In the genomic region with DNA sequence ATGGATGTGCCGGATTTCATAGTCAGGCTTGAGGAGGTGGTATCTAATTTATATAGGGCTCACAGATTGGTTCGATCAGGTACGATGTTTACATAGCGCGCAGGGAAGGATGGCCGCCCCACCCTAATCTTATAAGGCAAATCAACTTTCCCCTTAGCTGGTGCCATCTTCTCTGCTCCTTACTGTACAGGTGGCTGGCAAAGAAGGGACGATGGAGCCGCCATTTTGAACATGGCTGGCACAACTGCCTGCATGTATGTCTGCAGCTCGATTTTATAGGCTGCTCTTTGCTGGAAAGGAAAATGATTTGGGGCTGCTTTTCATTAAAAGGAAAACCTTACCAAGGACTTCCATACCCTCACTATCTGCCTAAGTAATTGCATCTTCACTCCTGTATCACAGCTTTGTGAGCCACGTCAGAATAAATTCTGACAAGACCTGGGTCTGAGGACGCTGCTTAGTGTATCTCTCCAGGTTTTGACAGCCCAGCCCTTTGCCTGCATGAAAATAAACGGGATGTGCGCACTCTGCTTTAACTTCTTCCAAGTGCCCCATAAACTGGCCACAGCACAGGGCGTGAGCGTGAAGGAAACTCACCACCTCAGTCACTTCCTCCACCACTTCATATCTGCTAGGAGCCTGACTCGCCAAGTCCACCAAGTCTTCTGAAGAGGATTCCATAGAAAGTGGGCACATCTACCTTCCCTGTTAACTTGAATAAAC, we compare ENCODE assay signal across 18 cellular contexts.
DNase-seq lines count a peak whose midpoint lies in the region; ATAC-seq and TF ChIP-seq lines count a peak whose summit lies in the region.
"Had no signal": no experiment of that assay in that cellular context is flagged by ENCODE, and none has a peak within 500 bp of the region (broad histone marks: within the 10 kb centered on the region; RNA-seq: fewer than 3 reads in every experiment).

No MANE protein-coding gene starts in this region.

- H3K4me1 ChIP-seq in PC-3 (ENCODE audit: insufficient read depth, low read length), result peaks cover 70% of the 10 kb centered on the region

- H3K27ac ChIP-seq in PC-3 (ENCODE audit: low read length), result peak overlapping the region; percentile 86
- H3K27ac ChIP-seq: KMS-11, right lobe of liver had no signal

- H2AFZ ChIP-seq in PC-3 (ENCODE audit: low read length), result no peak overlapping the region; the same call in 1 of the 2 replicates

- H3K36me3 ChIP-seq in PC-3 (ENCODE audit: low read depth, low read length), result no peaks in the 10 kb centered on the region
- H3K36me3 ChIP-seq in H7 (replicated peaks; ENCODE audit: control insufficient read depth, insufficient read depth, low read length), result no peaks in the 10 kb centered on the region
- H3K36me3 ChIP-seq: right lobe of liver had no signal

- H3K27me3 ChIP-seq in PC-3 (ENCODE audit: low read length) (no peaks in the 10 kb centered on the region), H7 (ENCODE audit: control insufficient read depth, insufficient read depth, low read length) (no peaks in the 10 kb centered on the region)
- H3K27me3 ChIP-seq: dorsolateral prefrontal cortex, right lobe of liver had no signal

- no peaks in the 10 kb centered on the region for H4K20me1 ChIP-seq in PC-3 (ENCODE audit: low read length)

- H3K4me3 ChIP-seq in PC-3 (ENCODE audit: low read length) (no peak overlapping the region), H7 (ENCODE audit: insufficient read depth, low read depth, low read length) (no peak overlapping the region)
- H3K4me3 ChIP-seq: dorsolateral prefrontal cortex, lung, right lobe of liver had no signal

- H3K4me2 ChIP-seq in PC-3 (ENCODE audit: low read length), result peak overlapping the region; percentile 57
- H3K4me2 ChIP-seq: KMS-11 had no signal

- no TSS peak for BruUV-seq in PC-3 (replicated peaks; lab: Mats Ljungman, UMichigan)

- CTCF ChIA-PET in PC-3 (lab: Charles Lee), result no interaction called here

- POLR2A ChIA-PET in PC-3 (lab: Charles Lee; ENCODE audit: unreplicated experiment), result no interaction called here

- no peaks in the 10 kb centered on the region for H3K9me2 ChIP-seq in PC-3 (replicated peaks; ENCODE audit: low read length)

- no peaks in the 10 kb centered on the region for H3F3A ChIP-seq in PC-3 (ENCODE audit: low read length, unreplicated experiment)

- ATAC-seq in PC-3 (no peak), HG02610 (IDR thresholded peaks at IDR 0.05; ENCODE audit: unreplicated experiment) (no peak)
- ATAC-seq: activated CD8-positive, alpha-beta T cell treated with anti-CD3 and anti-CD28 coated beads, Interleukin-2, amount 10 ng/mL, durations not matched to agents 7 days and 5 days; stimulated activated memory B cell treated with anti-CD40 and anti-IgM and Interleukin-4, amounts not matched to agents 10 μg/mL and 1 μg/mL and 100 μg/mL, for 72 hours had no signal

- no peaks in the 10 kb centered on the region for H3K79me2 ChIP-seq in PC-3 (ENCODE audit: low read length)

- intact Hi-C loops in PC-3 (cut with micrococcal nuclease) (loop anchor here (5.0 kb wide), 2 partner anchors 52 to 182 kb away; no protein-coding TSS in a partner anchor), CD14-positive monocyte (cut with micrococcal nuclease) (loop anchor here in 1 of 2 donors (5.0 kb wide), 1 partner anchor 43 kb away; no protein-coding TSS in a partner anchor)

- peak; percentile 65 for DNase-seq in CD1c-positive myeloid dendritic cell (ENCODE audit: extremely low spot score)
- DNase-seq in PC-3, result peak; percentile 22
- DNase-seq in chondrocyte (ENCODE audit: low spot score), result no peak
- DNase-seq in osteocyte (ENCODE audit: extremely low spot score, unreplicated experiment), result no peak
- no peak for DNase-seq in iPS-NIHi7 (ENCODE audit: extremely low spot score)
- DNase-seq in CD14-positive monocyte (ENCODE audit: low spot score), result no peak
- no peak for DNase-seq in H7
- DNase-seq: activated CD8-positive, alpha-beta T cell treated with anti-CD3 and anti-CD28 coated beads, Interleukin-2, amount 10 ng/mL, durations not matched to agents 7 days and 5 days; AML-193; NCI-H2029; NCI-H82; right lobe of liver had no signal

- peak overlapping the region; percentile 60 for H3K9ac ChIP-seq in PC-3 (ENCODE audit: low read length)
- H3K9ac ChIP-seq: KMS-11 had no signal

- H3K27ac Mint-ChIP-seq in chondrocyte (ENCODE audit: unreplicated experiment) (peak overlapping the region; percentile 90), osteocyte (ENCODE audit: unreplicated experiment) (peak overlapping the region; percentile 86), CD14-positive monocyte (peak overlapping the region in 2 of 7 donors; percentile 2 to 41)
- H3K27ac Mint-ChIP-seq: activated CD8-positive, alpha-beta T cell treated with anti-CD3 and anti-CD28 coated beads, Interleukin-2, amount 10 ng/mL, durations not matched to agents 7 days and 5 days; activated T-helper 2 cell treated with anti-CD3 and anti-CD28 coated beads, Interferon-gamma antibody, Interleukin-2, Interleukin-4, amounts not matched to agents 10 μg/mL and 5 μg/mL and 100 μg/mL, durations not matched to agents 14 hours and 24 hours and 36 hours; stimulated activated memory B cell treated with anti-CD40 and anti-IgM and Interleukin-4, amounts not matched to agents 10 μg/mL and 1 μg/mL and 100 μg/mL, for 72 hours had no signal

- H3K4me3 Mint-ChIP-seq in chondrocyte (ENCODE audit: unreplicated experiment) (no peak overlapping the region), osteocyte (ENCODE audit: unreplicated experiment) (no peak overlapping the region), CD14-positive monocyte (no peak overlapping the region)
- H3K4me3 Mint-ChIP-seq: activated CD8-positive, alpha-beta T cell treated with anti-CD3 and anti-CD28 coated beads, Interleukin-2, amount 10 ng/mL, durations not matched to agents 7 days and 5 days; stimulated activated memory B cell treated with anti-CD40 and anti-IgM and Interleukin-4, amounts not matched to agents 10 μg/mL and 1 μg/mL and 100 μg/mL, for 72 hours had no signal

- no peak for TF ChIP-seq CTCF in PC-3 (conservative IDR thresholded peaks at IDR 0.05; ENCODE audit: low read depth, low read length)
- TF ChIP-seq CTCF in chondrocyte (IDR thresholded peaks at IDR 0.05), result no peak
- no peak for TF ChIP-seq CTCF in osteocyte (IDR thresholded peaks at IDR 0.05)
- TF ChIP-seq CTCF in CD14-positive monocyte (IDR thresholded peaks at IDR 0.05), result no peak

- H3K27me3 Mint-ChIP-seq in chondrocyte (ENCODE audit: low read depth), result no peaks in the 10 kb centered on the region
- no peaks in the 10 kb centered on the region for H3K27me3 Mint-ChIP-seq in osteocyte (ENCODE audit: unreplicated experiment)
- H3K27me3 Mint-ChIP-seq in CD14-positive monocyte (ENCODE audit: low read depth in 3 of 3), result peaks cover 1 to 5% (median 4%) of the 10 kb centered on the region in 3 donors

- no peaks in the 10 kb centered on the region for H3K9me3 ChIP-seq in PC-3 (ENCODE audit: low read length)
- H3K9me3 ChIP-seq: right lobe of liver had no signal

- H3K4me1 Mint-ChIP-seq in chondrocyte (ENCODE audit: low read depth) (peaks cover 64% of the 10 kb centered on the region), osteocyte (ENCODE audit: unreplicated experiment) (peaks cover 54% of the 10 kb centered on the region), CD14-positive monocyte (peaks cover 33% of the 10 kb centered on the region)

- H3K9me3 Mint-ChIP-seq in chondrocyte (ENCODE audit: low read depth), result no peaks in the 10 kb centered on the region
- no peaks in the 10 kb centered on the region for H3K9me3 Mint-ChIP-seq in osteocyte (ENCODE audit: unreplicated experiment)
- peaks cover 0 to 5% (median 0%) of the 10 kb centered on the region in 7 donors for H3K9me3 Mint-ChIP-seq in CD14-positive monocyte
- H3K9me3 Mint-ChIP-seq: activated T-helper 2 cell treated with anti-CD3 and anti-CD28 coated beads, Interferon-gamma antibody, Interleukin-2, Interleukin-4, amounts not matched to agents 10 μg/mL and 5 μg/mL and 100 μg/mL, durations not matched to agents 14 hours and 24 hours and 36 hours; stimulated activated memory B cell treated with anti-CD40 and anti-IgM and Interleukin-4, amounts not matched to agents 10 μg/mL and 1 μg/mL and 100 μg/mL, for 72 hours had no signal

- no peaks in the 10 kb centered on the region for H3K36me3 Mint-ChIP-seq in chondrocyte (ENCODE audit: low read depth)
- H3K36me3 Mint-ChIP-seq in osteocyte (ENCODE audit: unreplicated experiment), result no peaks in the 10 kb centered on the region
- no peaks in the 10 kb centered on the region for H3K36me3 Mint-ChIP-seq in CD14-positive monocyte
- H3K36me3 Mint-ChIP-seq: stimulated activated memory B cell treated with anti-CD40 and anti-IgM and Interleukin-4, amounts not matched to agents 10 μg/mL and 1 μg/mL and 100 μg/mL, for 72 hours had no signal

Comparison
In these comparisons a context has a peak if more than half of its experiments do, and no peak if none do; other contexts are left out.
1. DNase-seq: peak in CD1c-positive myeloid dendritic cell (single experiment) and PC-3 (single experiment); none in chondrocyte (single experiment), osteocyte (single experiment), iPS-NIHi7 (single experiment), CD14-positive monocyte (single experiment) and H7 (single experiment).